In genomic region chr9:105245720-105246161, GRCh38 we compare ENCODE assay signal across 8 cellular contexts. TPM values are rescaled to one million over a fixed set of nuclear protein-coding genes. Genes with fewer than 3 reads are reported as not detected.
A peak's percentile ranks its signal among the peaks of the same experiment; 100 is the strongest.
DNase-seq lines count a peak whose midpoint lies in the region; ATAC-seq and TF ChIP-seq lines count a peak whose summit lies in the region.

No MANE protein-coding gene starts in this region.

- no peak for DNase-seq in HAP-1 (ENCODE audit: low spot score in 2 of 2)
- DNase-seq in glutamatergic neuron: no peak
- DNase-seq in COLO668 (lab: John Stamatoyannopoulos, UW; ENCODE audit: unreplicated experiment): no peak
- DNase-seq in NCI-H146 (lab: John Stamatoyannopoulos, UW): no peak

- peaks cover 29% of the 10 kb centered on the region for H3K4me1 Mint-ChIP-seq in glutamatergic neuron (ENCODE audit: low read depth, unreplicated experiment)

- H3K27me3 Mint-ChIP-seq in glutamatergic neuron (ENCODE audit: unreplicated experiment): peaks cover 6% of the 10 kb centered on the region

- H3K36me3 ChIP-seq in HAP-1 (replicated peaks) (no peaks in the 10 kb centered on the region), skeletal muscle tissue (ENCODE audit: control insufficient read depth in 3 of 3, insufficient read depth in 3 of 3, low read length in 3 of 3) (no peaks in the 10 kb centered on the region)

- peak overlapping the region; percentile 93 for H3K4me3 Mint-ChIP-seq in glutamatergic neuron (ENCODE audit: unreplicated experiment)

- H3K9me3 Mint-ChIP-seq in glutamatergic neuron (ENCODE audit: unreplicated experiment): peaks cover 9% of the 10 kb centered on the region

- H3K36me3 Mint-ChIP-seq in glutamatergic neuron (ENCODE audit: unreplicated experiment): no peaks in the 10 kb centered on the region

- TF ChIP-seq CTCF in VCaP (conservative IDR thresholded peaks at IDR 0.05): no peak
- no peak for TF ChIP-seq CTCF in glutamatergic neuron (IDR thresholded peaks at IDR 0.05; ENCODE audit: partially characterized antibody, unreplicated experiment)

- ATAC-seq in GM21786 (IDR thresholded peaks at IDR 0.05; ENCODE audit: unreplicated experiment) (no peak), GM21723 (IDR thresholded peaks at IDR 0.05; ENCODE audit: unreplicated experiment) (no peak)

- H3K27ac ChIP-seq in VCaP: peak overlapping the region; percentile 96
- H3K27ac ChIP-seq in skeletal muscle tissue (ENCODE audit: low read depth, low read length): peak overlapping the region; percentile 75

- in situ Hi-C loops in HAP-1 (cut with MboI; ENCODE audit: low sequenced_read_pairs): no loop called here

- H3K4me3 ChIP-seq in HAP-1: peak overlapping the region; percentile 53
- H3K4me3 ChIP-seq in skeletal muscle tissue (ENCODE audit: low read length in 3 of 3): peak overlapping the region; percentile 79 to 84 (median 81)

- peak overlapping the region; percentile 73 to 86 (median 79) for H3K9ac ChIP-seq in skeletal muscle tissue (ENCODE audit: low read depth in 1 of 3, low read length in 3 of 3)

- H3K4me1 ChIP-seq in HAP-1 (peaks cover 42% of the 10 kb centered on the region), skeletal muscle tissue (ENCODE audit: control insufficient read depth in 3 of 3, insufficient read depth in 3 of 3, low read length in 3 of 3) (peaks cover 7 to 13% (median 12%) of the 10 kb centered on the region in 3 donors)

- H3K27ac Mint-ChIP-seq in glutamatergic neuron (ENCODE audit: unreplicated experiment): peak overlapping the region; percentile 40

- H3K27me3 ChIP-seq in HAP-1 (ENCODE audit: low read depth) (no peaks in the 10 kb centered on the region), skeletal muscle tissue (ENCODE audit: control insufficient read depth in 3 of 3, insufficient read depth in 3 of 3, low read length in 3 of 3) (no peaks in the 10 kb centered on the region)

- H3K9me3 ChIP-seq in HAP-1 (no peaks in the 10 kb centered on the region), skeletal muscle tissue (ENCODE audit: control insufficient read depth in 3 of 3, low read length in 3 of 3) (no peaks in the 10 kb centered on the region)

RNA-seq across cellular contexts. Expression of gene SLC44A1, which starts 1.3 kb away (rescaled TPM):
- 9.6 TPM for total RNA-seq in glutamatergic neuron (ENCODE audit: unreplicated experiment)
- 14.6 TPM for total RNA-seq in skeletal muscle tissue
